In genomic region chr7:81925530-81925929, GRCh38 we compare ENCODE assay signal across 12 cellular contexts.
DNase-seq lines count a peak whose midpoint lies in the region; ATAC-seq and TF ChIP-seq lines count a peak whose summit lies in the region.
"Had no signal": no experiment of that assay in that cellular context is flagged by ENCODE, and none has a peak within 500 bp of the region (broad histone marks: within the 10 kb centered on the region; RNA-seq: fewer than 3 reads in every experiment).

No MANE protein-coding gene starts in this region.

- no peaks in the 10 kb centered on the region for H3K4me1 ChIP-seq in right atrium auricular region

- no peak overlapping the region for H3K27ac Mint-ChIP-seq in activated CD4-positive, alpha-beta T cell treated with anti-CD3 and anti-CD28 coated beads, Interleukin-2, amount 10 ng/mL, durations not matched to agents 7 days and 5 days
- no peak overlapping the region for H3K27ac Mint-ChIP-seq in activated T-helper 1 cell treated with anti-CD3 and anti-CD28 coated beads, Interleukin-12 subunit alpha, Interleukin-12 subunit beta, Interleukin-2, Interleukin-4 antibody, amounts not matched to agents 30 ng/mL and 10 ng/mL and 1 ng/mL, durations not matched to agents 14 hours and 24 hours and 36 hours
- H3K27ac Mint-ChIP-seq: dendritic cell treated with granulocyte-macrophage colony-stimulating factor and Interleukin-4, amounts not matched to agents 40 ng/mL and 50 ng/mL, for 4 days; progenitor cell of endocrine pancreas had no signal

- POLR2A ChIA-PET in activated CD4-positive, alpha-beta T cell treated with anti-CD3 and anti-CD28 coated beads, Interleukin-2, amount 10 ng/mL, durations not matched to agents 7 days and 5 days (lab: Charles Lee) = no interaction called here

- no peak overlapping the region for H3K4me3 ChIP-seq in right atrium auricular region

- H3K27me3 Mint-ChIP-seq in activated CD4-positive, alpha-beta T cell treated with anti-CD3 and anti-CD28 coated beads, Interleukin-2, amount 10 ng/mL, durations not matched to agents 7 days and 5 days = no peaks in the 10 kb centered on the region
- no peaks in the 10 kb centered on the region for H3K27me3 Mint-ChIP-seq in activated T-helper 1 cell treated with anti-CD3 and anti-CD28 coated beads, Interleukin-12 subunit alpha, Interleukin-12 subunit beta, Interleukin-2, Interleukin-4 antibody, amounts not matched to agents 30 ng/mL and 10 ng/mL and 1 ng/mL, durations not matched to agents 14 hours and 24 hours and 36 hours (ENCODE audit: insufficient read depth)
- H3K27me3 Mint-ChIP-seq: dendritic cell treated with granulocyte-macrophage colony-stimulating factor and Interleukin-4, amounts not matched to agents 40 ng/mL and 50 ng/mL, for 4 days; progenitor cell of endocrine pancreas had no signal

- no peaks in the 10 kb centered on the region for H3K27me3 ChIP-seq in right atrium auricular region

- H3K4me3 Mint-ChIP-seq in activated CD4-positive, alpha-beta T cell treated with anti-CD3 and anti-CD28 coated beads, Interleukin-2, amount 10 ng/mL, durations not matched to agents 7 days and 5 days = no peak overlapping the region
- no peak overlapping the region for H3K4me3 Mint-ChIP-seq in activated T-helper 1 cell treated with anti-CD3 and anti-CD28 coated beads, Interleukin-12 subunit alpha, Interleukin-12 subunit beta, Interleukin-2, Interleukin-4 antibody, amounts not matched to agents 30 ng/mL and 10 ng/mL and 1 ng/mL, durations not matched to agents 14 hours and 24 hours and 36 hours
- H3K4me3 Mint-ChIP-seq: dendritic cell treated with granulocyte-macrophage colony-stimulating factor and Interleukin-4, amounts not matched to agents 40 ng/mL and 50 ng/mL, for 4 days had no signal

- H3K4me1 Mint-ChIP-seq in activated CD4-positive, alpha-beta T cell treated with anti-CD3 and anti-CD28 coated beads, Interleukin-2, amount 10 ng/mL, durations not matched to agents 7 days and 5 days = no peaks in the 10 kb centered on the region
- no peaks in the 10 kb centered on the region for H3K4me1 Mint-ChIP-seq in activated T-helper 1 cell treated with anti-CD3 and anti-CD28 coated beads, Interleukin-12 subunit alpha, Interleukin-12 subunit beta, Interleukin-2, Interleukin-4 antibody, amounts not matched to agents 30 ng/mL and 10 ng/mL and 1 ng/mL, durations not matched to agents 14 hours and 24 hours and 36 hours (ENCODE audit: low read depth)

- H3K36me3 Mint-ChIP-seq in activated CD4-positive, alpha-beta T cell treated with anti-CD3 and anti-CD28 coated beads, Interleukin-2, amount 10 ng/mL, durations not matched to agents 7 days and 5 days (ENCODE audit: low read depth) = no peaks in the 10 kb centered on the region
- no peaks in the 10 kb centered on the region for H3K36me3 Mint-ChIP-seq in activated T-helper 1 cell treated with anti-CD3 and anti-CD28 coated beads, Interleukin-12 subunit alpha, Interleukin-12 subunit beta, Interleukin-2, Interleukin-4 antibody, amounts not matched to agents 30 ng/mL and 10 ng/mL and 1 ng/mL, durations not matched to agents 14 hours and 24 hours and 36 hours (ENCODE audit: low read depth)

- no peak overlapping the region for H3K27ac ChIP-seq in right atrium auricular region

- H3K9me3 ChIP-seq in right atrium auricular region = no peaks in the 10 kb centered on the region

- no peaks in the 10 kb centered on the region for H3K9me3 Mint-ChIP-seq in activated CD4-positive, alpha-beta T cell treated with anti-CD3 and anti-CD28 coated beads, Interleukin-2, amount 10 ng/mL, durations not matched to agents 7 days and 5 days
- H3K9me3 Mint-ChIP-seq in activated T-helper 1 cell treated with anti-CD3 and anti-CD28 coated beads, Interleukin-12 subunit alpha, Interleukin-12 subunit beta, Interleukin-2, Interleukin-4 antibody, amounts not matched to agents 30 ng/mL and 10 ng/mL and 1 ng/mL, durations not matched to agents 14 hours and 24 hours and 36 hours = no peaks in the 10 kb centered on the region

- intact Hi-C loops in activated T-helper 1 cell treated with anti-CD3 and anti-CD28 coated beads, Interleukin-12 subunit alpha, Interleukin-12 subunit beta, Interleukin-2, Interleukin-4 antibody, amounts not matched to agents 30 ng/mL and 10 ng/mL and 1 ng/mL, durations not matched to agents 14 hours and 24 hours and 36 hours (cut with micrococcal nuclease) = no loop called here

- CTCF ChIA-PET in activated CD4-positive, alpha-beta T cell treated with anti-CD3 and anti-CD28 coated beads, Interleukin-2, amount 10 ng/mL, durations not matched to agents 7 days and 5 days (lab: Charles Lee) = no interaction called here

- no peak for TF ChIP-seq CTCF in right atrium auricular region (IDR thresholded peaks at IDR 0.05)

- ATAC-seq in GM18499 (IDR thresholded peaks at IDR 0.05; ENCODE audit: insufficient read depth, unreplicated experiment) = peak; percentile 81
- ATAC-seq in GM21360 (IDR thresholded peaks at IDR 0.05; ENCODE audit: unreplicated experiment) = peak; percentile 81
- ATAC-seq in HG02938 (IDR thresholded peaks at IDR 0.05; ENCODE audit: unreplicated experiment) = peak; percentile 78
- ATAC-seq in HG03575 (IDR thresholded peaks at IDR 0.05; ENCODE audit: extremely low read depth, insufficient number of reproducible peaks, low FRiP score, unreplicated experiment) = peak; percentile 86
- ATAC-seq: HCT116 had no signal

- no peaks in the 10 kb centered on the region for H3K36me3 ChIP-seq in right atrium auricular region

- no peak for DNase-seq in activated CD4-positive, alpha-beta T cell treated with anti-CD3 and anti-CD28 coated beads, Interleukin-2, amount 10 ng/mL, durations not matched to agents 7 days and 5 days
- DNase-seq in NCI-H2171 (lab: John Stamatoyannopoulos, UW) = no peak
- DNase-seq in right atrium auricular region (ENCODE audit: low spot score) = no peak
- DNase-seq in activated T-helper 1 cell treated with anti-CD3 and anti-CD28 coated beads, Interleukin-12 subunit alpha, Interleukin-12 subunit beta, Interleukin-2, Interleukin-4 antibody, amounts not matched to agents 30 ng/mL and 10 ng/mL and 1 ng/mL, durations not matched to agents 14 hours and 24 hours and 36 hours (ENCODE audit: low spot score) = no peak
- DNase-seq: activated T-cell treated with anti-CD3 and anti-CD28 coated beads, Interleukin-2, amount 50 U/mL, for 1 hour had no signal
